8 cellular contexts compared by ENCODE assay signal in genomic region chr1:63523738-63524137, GRCh38. TPM values are rescaled to one million over a fixed set of nuclear protein-coding genes. Genes with fewer than 3 reads are reported as not detected.
DNase-seq lines count a peak whose midpoint lies in the region; ATAC-seq and TF ChIP-seq lines count a peak whose summit lies in the region.

No MANE protein-coding gene starts in this region.

- peak overlapping the region; percentile 35 to 58 (median 46) for H3K4me3 ChIP-seq in adrenal gland

- no peaks in the 10 kb centered on the region for H3K27me3 Mint-ChIP-seq in stimulated activated naive CD8-positive, alpha-beta T cell treated with anti-CD3 and anti-CD28 coated beads, Interleukin-15, amount 100 ng/mL, for 72 hours

- no peak for TF ChIP-seq POLR2A in adrenal gland (IDR thresholded peaks at IDR 0.05)

- no peaks in the 10 kb centered on the region for H3K9me3 ChIP-seq in adrenal gland (replicated peaks in 1 of 3)

- TF ChIP-seq CTCF in GM20000 (IDR thresholded peaks at IDR 0.05; ENCODE audit: extremely low read depth, missing control alignments) (no peak), adrenal gland (IDR thresholded peaks at IDR 0.05) (no peak)

- intact Hi-C loops in adrenal gland (cut with DNase I), result no loop called here

- peak overlapping the region; percentile 98 to 99 for H3K27ac Mint-ChIP-seq in stimulated activated naive CD8-positive, alpha-beta T cell treated with anti-CD3 and anti-CD28 coated beads, Interleukin-15, amount 100 ng/mL, for 72 hours

- peaks cover 35% of the 10 kb centered on the region for H3K4me1 Mint-ChIP-seq in stimulated activated naive CD8-positive, alpha-beta T cell treated with anti-CD3 and anti-CD28 coated beads, Interleukin-15, amount 100 ng/mL, for 72 hours

- 0 to 1% (median 1%) methylated on average over 11 of the region's 11 CpGs for WGBS in adrenal gland, 4 donors

- H3K27me3 ChIP-seq in adrenal gland, result no peaks in the 10 kb centered on the region

- DNase-seq in Daoy (ENCODE audit: low read depth), result peak; percentile 21
- peak; percentile 3 for DNase-seq in GM20000 (ENCODE audit: low spot score)
- DNase-seq in adrenal gland, result peak in 1 of 7 donors; percentile 17
- peak; percentile 6 for DNase-seq in iPS-NIHi11 (ENCODE audit: low spot score)
- DNase-seq in stimulated activated naive CD8-positive, alpha-beta T cell treated with anti-CD3 and anti-CD28 coated beads, Interleukin-15, amount 100 ng/mL, for 72 hours, result no peak
- no peak for DNase-seq in cerebellar cortex (ENCODE audit: low spot score)
- DNase-seq in activated CD8-positive, alpha-beta memory T cell treated with anti-CD3 and anti-CD28 coated beads for 24 hours, result no peak

- H3K36me3 ChIP-seq in adrenal gland (replicated peaks in 1 of 2), result no peaks in the 10 kb centered on the region

- no peaks in the 10 kb centered on the region for H3K9me3 Mint-ChIP-seq in stimulated activated naive CD8-positive, alpha-beta T cell treated with anti-CD3 and anti-CD28 coated beads, Interleukin-15, amount 100 ng/mL, for 72 hours

- peak overlapping the region; percentile 32 to 96 (median 81) for H3K27ac ChIP-seq in adrenal gland

- peak; percentile 4 for ATAC-seq in HG03521 (IDR thresholded peaks at IDR 0.05; ENCODE audit: unreplicated experiment)
- peak; percentile 24 for ATAC-seq in stimulated activated naive CD8-positive, alpha-beta T cell treated with anti-CD3 and anti-CD28 coated beads, Interleukin-15, amount 100 ng/mL, for 72 hours

- H3K4me3 Mint-ChIP-seq in stimulated activated naive CD8-positive, alpha-beta T cell treated with anti-CD3 and anti-CD28 coated beads, Interleukin-15, amount 100 ng/mL, for 72 hours, result peak overlapping the region; percentile 93 to 100

- peaks cover 10 to 19% of the 10 kb centered on the region in 2 donors for H3K4me1 ChIP-seq in adrenal gland (replicated peaks in 1 of 2)

RNA-seq across cellular contexts. Expression of gene EFCAB7, which starts 0.4 kb away (rescaled TPM):
- 14.5 and 20.7 TPM in 2 replicates for total RNA-seq in Daoy (2014; rRNA removed; shearing (Covaris generic))
- total RNA-seq in adrenal gland, result 10 to 100 TPM in 2 of 8 donors, 1 to 10 TPM in 6; 2.5 to 16.7 (median 4.9) TPM
- 10 to 100 TPM in 1 of 3 donors, 1 to 10 TPM in 2; 4.5 to 13.5 (median 7.3) TPM for polyA plus RNA-seq in adrenal gland

RNA-seq across cellular contexts. Expression of gene ITGB3BP, which starts 0.7 kb away (rescaled TPM):
- 42.0 and 53.9 TPM in 2 replicates for total RNA-seq in Daoy (2014; rRNA removed; shearing (Covaris generic))
- total RNA-seq in adrenal gland, result 10 to 100 TPM in 4 of 8 donors, 1 to 10 TPM in 4; 2.4 to 30.7 (median 13.3) TPM
- 10 to 100 TPM; 27.3 to 50.2 (median 34.5) TPM for polyA plus RNA-seq in adrenal gland

Comparison
In these comparisons a context has a peak if more than half of its experiments do, and no peak if none do; other contexts are left out.
1. DNase-seq: peak in Daoy (single experiment), GM20000 (single experiment) and iPS-NIHi11 (single experiment); none in stimulated activated naive CD8-positive, alpha-beta T cell treated with anti-CD3 and anti-CD28 coated beads, Interleukin-15, amount 100 ng/mL, for 72 hours (0 of 2), cerebellar cortex (single experiment) and activated CD8-positive, alpha-beta memory T cell treated with anti-CD3 and anti-CD28 coated beads for 24 hours (single experiment).